ENCODE assay signal across 8 cellular contexts in genomic region chr7:45088821-45089313, GRCh38. TPM values are rescaled to one million over a fixed set of nuclear protein-coding genes. Genes with fewer than 3 reads are reported as not detected.
DNase-seq lines count a peak whose midpoint lies in the region; ATAC-seq and TF ChIP-seq lines count a peak whose summit lies in the region.

Gene NACAD, minus strand, starts transcription at chr7:45088969. Its CDS starts 75 bp downstream, at chr7:45088894.

- CTCF ChIA-PET in CD4-positive, alpha-beta memory T cell (lab: Charles Lee; ENCODE audit: partially characterized antibody), result no interaction called here

- H3K9me3 Mint-ChIP-seq in CD4-positive, alpha-beta memory T cell, result peaks cover 0 to 14% (median 9%) of the 10 kb centered on the region in 8 donors

- H3K36me3 ChIP-seq in CD4-positive, alpha-beta memory T cell (ENCODE audit: insufficient read depth, low read length), result no peaks in the 10 kb centered on the region
- no peaks in the 10 kb centered on the region for H3K36me3 ChIP-seq in MM.1S (replicated peaks; ENCODE audit: insufficient read depth, low read length)

- H2AFZ ChIP-seq in MM.1S (ENCODE audit: low read length), result peak within 1 kb of the TSS; percentile 54

- peak in 1 of 5 donors; percentile 26 for DNase-seq in CD4-positive, alpha-beta memory T cell
- no peak for DNase-seq in MM.1S
- peak; percentile 49 for DNase-seq in astrocyte of the spinal cord (ENCODE audit: low read depth, low spot score)
- DNase-seq in retina, result peak; percentile 94
- no peak for DNase-seq in ureter (ENCODE audit: low spot score)
- no peak for DNase-seq in NCI-H526 treated with DMSO at 0.1 percent for 48 hours (lab: John Stamatoyannopoulos, UW)

- H3K9ac ChIP-seq in MM.1S (ENCODE audit: low read length), result no peak within 1 kb of the TSS

- H3K4me2 ChIP-seq in MM.1S (ENCODE audit: low read depth, low read length), result peak within 1 kb of the TSS; percentile 68; the same call in 1 of the 2 replicates

- peaks cover 0 to 10% (median 7%) of the 10 kb centered on the region in 4 donors for H3K4me1 Mint-ChIP-seq in CD4-positive, alpha-beta memory T cell

- H3K27ac Mint-ChIP-seq in CD4-positive, alpha-beta memory T cell, result peak within 1 kb of the TSS; percentile 31 to 86 (median 65)

- H4K20me1 ChIP-seq in MM.1S (ENCODE audit: insufficient read depth, low read length), result no peaks in the 10 kb centered on the region

- no peak for TF ChIP-seq CTCF in MM.1S (IDR thresholded peaks at IDR 0.05; ENCODE audit: low read length)
- no peak for TF ChIP-seq CTCF in astrocyte of the spinal cord (IDR thresholded peaks at IDR 0.05; ENCODE audit: low read depth, low read length)

- no peaks in the 10 kb centered on the region for H3K79me2 ChIP-seq in MM.1S (ENCODE audit: low read length)

- intact Hi-C loops in CD4-positive, alpha-beta memory T cell (cut with micrococcal nuclease), result no loop called here

- H3K4me3 Mint-ChIP-seq in CD4-positive, alpha-beta memory T cell, result peak within 1 kb of the TSS; percentile 52 to 80 (median 70)

- H3K9me2 ChIP-seq in MM.1S (replicated peaks; ENCODE audit: insufficient read depth, low read length), result no peaks in the 10 kb centered on the region

- no peaks in the 10 kb centered on the region for H3K9me3 ChIP-seq in CD4-positive, alpha-beta memory T cell (ENCODE audit: control insufficient read depth in 1 of 2, low read length in 2 of 2)
- no peaks in the 10 kb centered on the region for H3K9me3 ChIP-seq in MM.1S (replicated peaks; ENCODE audit: insufficient read depth, low read length)

- H3F3A ChIP-seq in MM.1S (ENCODE audit: insufficient read depth, low read length), result no peaks in the 10 kb centered on the region

- in situ Hi-C loops in astrocyte of the spinal cord (cut with HindIII; ENCODE audit: low sequenced_read_pairs), result no loop called here

- POLR2A ChIA-PET in CD4-positive, alpha-beta memory T cell (lab: Charles Lee; ENCODE audit: partially characterized antibody), result interaction anchor here (0.6 to 1.7 kb wide), 3 partner anchors 8 to 61 kb away, joined by 3 to 5 read pairs (median 5); no protein-coding TSS in a partner anchor

- ATAC-seq in GM19455 (IDR thresholded peaks at IDR 0.05; ENCODE audit: unreplicated experiment), result no peak

- no peak within 1 kb of the TSS for H3K27ac ChIP-seq in CD4-positive, alpha-beta memory T cell (ENCODE audit: low read depth, low read length)
- no peak within 1 kb of the TSS for H3K27ac ChIP-seq in MM.1S (ENCODE audit: low read length)

- peak within 1 kb of the TSS in 1 of 2 donors; percentile 49 for H3K4me3 ChIP-seq in CD4-positive, alpha-beta memory T cell (ENCODE audit: low read length in 2 of 2)
- peak within 1 kb of the TSS; percentile 41; the same call in 1 of the 2 replicates for H3K4me3 ChIP-seq in MM.1S (ENCODE audit: low read length)
- H3K4me3 ChIP-seq in astrocyte of the spinal cord (ENCODE audit: low read depth, low read length), result peak within 1 kb of the TSS; percentile 58
- peak within 1 kb of the TSS; percentile 61 for H3K4me3 ChIP-seq in iPS-11a (ENCODE audit: low read depth, low read length)

- H3K4me1 ChIP-seq in CD4-positive, alpha-beta memory T cell (ENCODE audit: insufficient read depth, low read length), result peaks cover 8% of the 10 kb centered on the region
- no peaks in the 10 kb centered on the region for H3K4me1 ChIP-seq in MM.1S (ENCODE audit: low read length)

- H3K27me3 Mint-ChIP-seq in CD4-positive, alpha-beta memory T cell, result peaks cover 1 to 5% of the 10 kb centered on the region in 2 donors

- H3K36me3 Mint-ChIP-seq in CD4-positive, alpha-beta memory T cell, result peaks cover 0 to 6% of the 10 kb centered on the region in 2 donors

- peaks cover 8% of the 10 kb centered on the region for H3K27me3 ChIP-seq in CD4-positive, alpha-beta memory T cell (ENCODE audit: insufficient read depth, low read length)
- H3K27me3 ChIP-seq in MM.1S (replicated peaks; ENCODE audit: insufficient read depth, low read length), result peaks cover 5% of the 10 kb centered on the region; the same call in 1 of the 2 replicates

RNA-seq across cellular contexts. Expression of gene NACAD, which starts in this region (rescaled TPM):
- total RNA-seq in CD4-positive, alpha-beta memory T cell, result not detected
- polyA plus RNA-seq in CD4-positive, alpha-beta memory T cell, result not detected
- total RNA-seq in ureter, result 5.7 TPM

Comparison
In these comparisons a context has a peak if more than half of its experiments do, and no peak if none do; other contexts are left out.
1. DNase-seq: peak in astrocyte of the spinal cord (single experiment) and retina (single experiment); none in MM.1S (single experiment), ureter (single experiment) and NCI-H526 treated with DMSO at 0.1 percent for 48 hours (single experiment).